ENCODE assay signal across 1 cellular context in genomic region chr1:161128591-161129420, GRCh38.
TF ChIP-seq lines count a peak whose summit lies in the region.

No MANE protein-coding gene starts in this region.

TF ChIP-seq in GM23338, 12 proteins besides CTCF, POLR2A, EP300 and RAD21:
- no peak for TF ChIP-seq POLR2AphosphoS5 (IDR thresholded peaks at IDR 0.05; ENCODE audit: low read depth)
- TF ChIP-seq, protein P1, sequence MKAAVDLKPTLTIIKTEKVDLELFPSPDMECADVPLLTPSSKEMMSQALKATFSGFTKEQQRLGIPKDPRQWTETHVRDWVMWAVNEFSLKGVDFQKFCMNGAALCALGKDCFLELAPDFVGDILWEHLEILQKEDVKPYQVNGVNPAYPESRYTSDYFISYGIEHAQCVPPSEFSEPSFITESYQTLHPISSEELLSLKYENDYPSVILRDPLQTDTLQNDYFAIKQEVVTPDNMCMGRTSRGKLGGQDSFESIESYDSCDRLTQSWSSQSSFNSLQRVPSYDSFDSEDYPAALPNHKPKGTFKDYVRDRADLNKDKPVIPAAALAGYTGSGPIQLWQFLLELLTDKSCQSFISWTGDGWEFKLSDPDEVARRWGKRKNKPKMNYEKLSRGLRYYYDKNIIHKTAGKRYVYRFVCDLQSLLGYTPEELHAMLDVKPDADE (IDR thresholded peaks at IDR 0.05) = no peak
- no peak for TF ChIP-seq NANOG (IDR thresholded peaks at IDR 0.05; ENCODE audit: borderline replicate concordance)
- TF ChIP-seq REST (IDR thresholded peaks at IDR 0.05; ENCODE audit: unreplicated experiment) = no peak
- TF ChIP-seq EZH2 (IDR thresholded peaks at IDR 0.05; ENCODE audit: low read depth, unreplicated experiment) = no peak
- no peak for TF ChIP-seq JUNB (IDR thresholded peaks at IDR 0.05; ENCODE audit: unreplicated experiment)
- no peak for TF ChIP-seq EZH2phosphoT487 (IDR thresholded peaks at IDR 0.05; ENCODE audit: unreplicated experiment)
- TF ChIP-seq ZNF331 (CRISPR knock-in tag; IDR thresholded peaks at IDR 0.05; ENCODE audit: low read depth) = no peak
